24 cellular contexts compared by ENCODE assay signal in the genomic region with DNA sequence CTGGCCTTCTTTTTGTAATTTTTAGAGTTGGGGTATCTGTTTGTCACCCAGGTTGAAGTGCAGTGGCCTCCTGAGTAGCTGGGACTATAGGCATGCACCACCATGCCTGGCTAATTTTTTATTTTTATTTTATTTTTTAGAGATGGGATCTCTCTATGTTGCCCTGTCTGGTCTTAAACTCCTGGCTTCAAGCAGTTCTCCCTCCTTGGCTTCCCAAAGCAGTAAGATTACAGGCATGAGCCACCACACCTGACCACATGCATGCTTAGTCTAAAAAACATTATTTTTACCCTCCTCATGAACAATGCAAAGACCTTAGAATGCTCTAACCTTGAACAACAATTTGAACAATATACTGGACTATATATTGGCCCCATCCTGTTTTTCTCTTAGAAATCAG. TPM values are rescaled to one million over a fixed set of nuclear protein-coding genes. Genes with fewer than 3 reads are reported as not detected.
DNase-seq lines count a peak whose midpoint lies in the region; ATAC-seq, FAIRE-seq and TF ChIP-seq lines count a peak whose summit lies in the region.
"Had no signal": no experiment of that assay in that cellular context is flagged by ENCODE, and none has a peak within 500 bp of the region (broad histone marks: within the 10 kb centered on the region; RNA-seq: fewer than 3 reads in every experiment).

No MANE protein-coding gene starts in this region.

- H3K4me3 ChIP-seq in HepG2 (replicated peaks in 1 of 3; ENCODE audit: insufficient read depth in 1 of 3, low read depth in 2 of 3, low read length in 3 of 3) (no peak overlapping the region), right lobe of liver (no peak overlapping the region), neural progenitor cell (no peak overlapping the region), transverse colon (no peak overlapping the region)
- H3K4me3 ChIP-seq: A549; BLaER1 treated with 17β-estradiol and CSF1 and Interleukin-3, amounts not matched to agents 10 nM and 100 nM; GM12878 had no signal

- no peaks in the 10 kb centered on the region for H3K27me3 Mint-ChIP-seq in neural progenitor cell (ENCODE audit: insufficient read depth, low read depth)
- H3K27me3 Mint-ChIP-seq: B cell; CD4-positive, alpha-beta T cell had no signal

- TF ChIP-seq EP300 in HepG2 (IDR thresholded peaks at IDR 0.05; ENCODE audit: low read depth in 2 of 2, low read length in 2 of 2) (no peak), HepG2 (CRISPR knock-in tag; IDR thresholded peaks at IDR 0.05; ENCODE audit: borderline replicate concordance) (no peak), transverse colon (IDR thresholded peaks at IDR 0.05; ENCODE audit: low read depth) (no peak)

- ATAC-seq in HepG2 (no peak), right lobe of liver (no peak)
- ATAC-seq: A549; CD8-positive, alpha-beta T cell; GM12878 had no signal

- H3K9me3 ChIP-seq in HepG2 (ENCODE audit: low read length), result no peaks in the 10 kb centered on the region
- no peaks in the 10 kb centered on the region for H3K9me3 ChIP-seq in right lobe of liver
- no peaks in the 10 kb centered on the region for H3K9me3 ChIP-seq in neural progenitor cell (ENCODE audit: low read depth)
- no peaks in the 10 kb centered on the region for H3K9me3 ChIP-seq in transverse colon
- H3K9me3 ChIP-seq: A549; BLaER1 treated with 17β-estradiol and CSF1 and Interleukin-3, amounts not matched to agents 10 nM and 100 nM; Caco-2 had no signal

- no TSS peak for BruUV-seq in HepG2 (replicated peaks; lab: Mats Ljungman, UMichigan)

- no peak for TF ChIP-seq CTCF in HepG2 (CRISPR knock-in tag; IDR thresholded peaks at IDR 0.05)
- no peak for TF ChIP-seq CTCF in right lobe of liver (IDR thresholded peaks at IDR 0.05)
- no peak for TF ChIP-seq CTCF in neural progenitor cell (IDR thresholded peaks at IDR 0.05)
- no peak for TF ChIP-seq CTCF in transverse colon (IDR thresholded peaks at IDR 0.05)

- no peaks in the 10 kb centered on the region for H3K27me3 ChIP-seq in HepG2 (ENCODE audit: control insufficient read depth in 1 of 2, insufficient read depth in 2 of 2, low read length in 2 of 2)
- no peaks in the 10 kb centered on the region for H3K27me3 ChIP-seq in right lobe of liver
- H3K27me3 ChIP-seq in neural progenitor cell, result no peaks in the 10 kb centered on the region
- H3K27me3 ChIP-seq in transverse colon, result no peaks in the 10 kb centered on the region
- H3K27me3 ChIP-seq: BLaER1 treated with 17β-estradiol and CSF1 and Interleukin-3, amounts not matched to agents 10 nM and 100 nM had no signal

- H2AFZ ChIP-seq in HepG2 (ENCODE audit: low read length) (no peak overlapping the region), neural progenitor cell (replicated peaks) (no peak overlapping the region)

- no peaks in the 10 kb centered on the region for H3K9me3 Mint-ChIP-seq in neural progenitor cell
- H3K9me3 Mint-ChIP-seq: CD4-positive, alpha-beta T cell; CD8-positive, alpha-beta T cell had no signal

- H3K4me1 ChIP-seq in HepG2 (ENCODE audit: insufficient read depth, low read length) (no peaks in the 10 kb centered on the region), right lobe of liver (no peaks in the 10 kb centered on the region), neural progenitor cell (no peaks in the 10 kb centered on the region), transverse colon (no peaks in the 10 kb centered on the region)
- H3K4me1 ChIP-seq: A549, Caco-2 had no signal

- no peak overlapping the region for H3K4me2 ChIP-seq in HepG2 (ENCODE audit: low read depth, low read length)
- no peak overlapping the region for H3K4me2 ChIP-seq in neural progenitor cell
- H3K4me2 ChIP-seq: A549; BLaER1 treated with 17β-estradiol and CSF1 and Interleukin-3, amounts not matched to agents 10 nM and 100 nM had no signal

- H3K9ac ChIP-seq in HepG2 (ENCODE audit: insufficient read depth, low read depth, low read length) (no peak overlapping the region), neural progenitor cell (no peak overlapping the region)
- H3K9ac ChIP-seq: BLaER1 treated with 17β-estradiol and CSF1 and Interleukin-3, amounts not matched to agents 10 nM and 100 nM had no signal

- intact Hi-C loops in HepG2 (cut with micrococcal nuclease; ENCODE audit: unreplicated experiment) (no loop called here), right lobe of liver (cut with DNase I) (no loop called here), transverse colon (cut with DNase I; ENCODE audit: low total_unique reads) (no loop called here)

- H3K4me1 Mint-ChIP-seq in neural progenitor cell, result no peaks in the 10 kb centered on the region
- H3K4me1 Mint-ChIP-seq: B cell had no signal

- DNase-seq in HepG2 (ENCODE audit: low spot score) (no peak), right lobe of liver (no peak), neural progenitor cell (ENCODE audit: low spot score) (no peak), DMS153 treated with DMSO at 0.1 percent for 48 hours (lab: John Stamatoyannopoulos, UW; ENCODE audit: unreplicated experiment) (no peak), transverse colon (no peak)
- DNase-seq: AML-193; Caco-2; Calu3; CD4-positive, alpha-beta T cell; CD8-positive, alpha-beta T cell; DMS53; DMS79; DND-41; EL; GDM1 had no signal

- no peak for TF ChIP-seq POLR2A in HepG2 (IDR thresholded peaks at IDR 0.05; ENCODE audit: insufficient read depth in 1 of 2, low read depth in 2 of 2, low read length in 2 of 2)
- TF ChIP-seq POLR2A in right lobe of liver (IDR thresholded peaks at IDR 0.05), result no peak
- no peak for TF ChIP-seq POLR2A in transverse colon (IDR thresholded peaks at IDR 0.05)

- peaks cover 0 to 2% of the 10 kb centered on the region in 2 experiments; a peak in 1 of 5 replicates for H3K36me3 ChIP-seq in HepG2 (replicated peaks in 1 of 2; ENCODE audit: control insufficient read depth in 1 of 2, insufficient read depth in 2 of 2, low read length in 2 of 2)
- no peaks in the 10 kb centered on the region for H3K36me3 ChIP-seq in right lobe of liver
- no peaks in the 10 kb centered on the region for H3K36me3 ChIP-seq in neural progenitor cell
- no peaks in the 10 kb centered on the region for H3K36me3 ChIP-seq in transverse colon

- CTCF ChIA-PET in HepG2 (lab: Yijun Ruan, JAX; ENCODE audit: low intra/inter-chr PET ratio, low total read pairs), result no interaction called here

- H3K27ac Mint-ChIP-seq in neural progenitor cell, result peak overlapping the region; percentile 72
- H3K27ac Mint-ChIP-seq: B cell; CD4-positive, alpha-beta T cell; CD8-positive, alpha-beta T cell had no signal

- H3K27ac ChIP-seq in HepG2 (ENCODE audit: extremely low read length, insufficient read depth, low read length) (no peak overlapping the region), right lobe of liver (no peak overlapping the region), neural progenitor cell (no peak overlapping the region), transverse colon (no peak overlapping the region)
- H3K27ac ChIP-seq: 22Rv1; A549; BLaER1 treated with 17β-estradiol and CSF1 and Interleukin-3, amounts not matched to agents 10 nM and 100 nM; C4-2B had no signal

- no peaks in the 10 kb centered on the region for H3K79me2 ChIP-seq in HepG2 (ENCODE audit: insufficient read depth, low read length)
- H3K79me2 ChIP-seq in neural progenitor cell (ENCODE audit: low read depth), result no peaks in the 10 kb centered on the region

- no peak for TF ChIP-seq RAD21 in HepG2 (CRISPR knock-in tag; IDR thresholded peaks at IDR 0.05)

- no peak overlapping the region for H3K4me3 Mint-ChIP-seq in neural progenitor cell
- H3K4me3 Mint-ChIP-seq: B cell; CD4-positive, alpha-beta T cell; CD8-positive, alpha-beta T cell had no signal

- in situ Hi-C loops in HepG2 (cut with HindIII; ENCODE audit: extremely low pct_ligation_motif_present, low pct_unique_long_range_greater_than_20kb), result no loop called here
- in situ Hi-C loops in transverse colon (cut with MboI; ENCODE audit: low pct_ligation_motif_present in 1 of 4, low pct_unique_long_range_greater_than_20kb in 1 of 4, low sequenced_read_pairs in 3 of 4), result no loop called here

- H4K20me1 ChIP-seq in HepG2 (ENCODE audit: insufficient read depth, low read length), result no peaks in the 10 kb centered on the region
- H4K20me1 ChIP-seq in neural progenitor cell (ENCODE audit: low read depth), result no peaks in the 10 kb centered on the region
- H4K20me1 ChIP-seq: BLaER1 treated with 17β-estradiol and CSF1 and Interleukin-3, amounts not matched to agents 10 nM and 100 nM had no signal

- POLR2A ChIA-PET in HepG2 (lab: Yijun Ruan, JAX), result no interaction called here

- no peak for FAIRE-seq in HepG2 (lab: Jason Lieb, UNC)
- FAIRE-seq: A549, D721Med, GM12878, GM12892, GM18507 had no signal

- H3K36me3 Mint-ChIP-seq in neural progenitor cell, result peaks cover 9% of the 10 kb centered on the region

- H3F3A ChIP-seq in neural progenitor cell (ENCODE audit: low read depth), result no peaks in the 10 kb centered on the region

TF ChIP-seq in HepG2, 621 proteins besides CTCF, POLR2A, EP300 and RAD21:
- TF ChIP-seq ZNF121 (CRISPR knock-in tag; IDR thresholded peaks at IDR 0.05) (0 out of 2 replicates have a peak, but pooled peaks have one; percentile 14), SOX5 (CRISPR knock-in tag; IDR thresholded peaks at IDR 0.05; ENCODE audit: borderline replicate concordance) (no peak)
TF ChIP-seq in HepG2: peak in this region for 1.

RNA-seq across cellular contexts. Expression of a gene that starts 22.1 kb away (rescaled TPM):
- total RNA-seq in HepG2 (2016; rRNA removed; fragmentation: Illumina TruSeq; extraction: Trizol), result 17.0 and 40.7 TPM in 2 replicates
- 23.7 and 24.5 TPM in 2 replicates for total RNA-seq in HepG2 (2016; cell fraction: cytosol; rRNA removed; fragmentation: Illumina TruSeq; extraction: Trizol; ENCODE audit: low read depth)
- total RNA-seq in HepG2 (2016; cell fraction: insoluble cytoplasmic fraction; rRNA removed; fragmentation: Illumina TruSeq; extraction: Trizol), result 17.3 and 36.3 TPM in 2 replicates
- 17.7 and 19.6 TPM in 2 replicates for total RNA-seq in HepG2 (2016; cell fraction: membrane; rRNA removed; fragmentation: Illumina TruSeq; extraction: Trizol)
- 30.0 and 32.6 TPM in 2 replicates for total RNA-seq in HepG2 (2016; cell fraction: nucleus; rRNA removed; fragmentation: Illumina TruSeq; extraction: Trizol)
- polyA plus RNA-seq in HepG2 (2011; rRNA removed), result 28.1 and 30.1 TPM in 2 replicates
- polyA plus RNA-seq in HepG2 (2011; cell fraction: cytosol; rRNA removed), result 12.4 and 18.9 TPM in 2 replicates
- polyA plus RNA-seq in HepG2 (2011; cell fraction: nucleus; rRNA removed), result 12.4 and 19.6 TPM in 2 replicates
- 34.7 and 41.5 TPM in 2 replicates for polyA plus RNA-seq in HepG2 (2012)
- 4.7 and 4.8 TPM in 2 replicates for polyA plus RNA-seq in HepG2 (2016; cell fraction: cytosol; fragmentation: Illumina TruSeq; extraction: Trizol; ENCODE audit: low read depth)
- polyA plus RNA-seq in HepG2 (2016; cell fraction: insoluble cytoplasmic fraction; fragmentation: Illumina TruSeq; extraction: Trizol; ENCODE audit: low read depth), result 82.4 and 83.3 TPM in 2 replicates
- 12.6 and 14.2 TPM in 2 replicates for polyA plus RNA-seq in HepG2 (2016; cell fraction: membrane; fragmentation: Illumina TruSeq; extraction: Trizol; ENCODE audit: low read depth)
- polyA plus RNA-seq in HepG2 (2016; cell fraction: nucleus; fragmentation: Illumina TruSeq; extraction: Trizol; ENCODE audit: insufficient read depth, low read depth), result 48.7 and 48.8 TPM in 2 replicates
- 19.2 and 28.5 TPM in 2 replicates for polyA minus RNA-seq in HepG2 (2011; rRNA and poly(A)+ RNA removed; ENCODE audit: low replicate concordance)
- 16.3 and 22.9 TPM in 2 replicates for polyA minus RNA-seq in HepG2 (2011; cell fraction: cytosol; rRNA and poly(A)+ RNA removed)
- polyA minus RNA-seq in HepG2 (2011; cell fraction: nucleus; rRNA and poly(A)+ RNA removed), result 58.1 and 64.4 TPM in 2 replicates
- 10 to 100 TPM; 28.7 to 60.6 (median 37.6) TPM for total RNA-seq in right lobe of liver
- total RNA-seq in neural progenitor cell (ENCODE audit: low replicate concordance), result 17.2 and 32.5 TPM in 2 replicates
- total RNA-seq in transverse colon, result 10 to 100 TPM; 28.0 to 48.2 (median 40.3) TPM
